In genomic region chr1:228405979-228406265, GRCh38 we compare ENCODE assay signal across 2 cellular contexts.
TF ChIP-seq lines count a peak whose summit lies in the region.

No MANE protein-coding gene starts in this region.

TF ChIP-seq in H1, 55 proteins besides CTCF, POLR2A, EP300 and RAD21:
- TF ChIP-seq CEBPB (IDR thresholded peaks at IDR 0.05; ENCODE audit: low read depth, low read length) (no peak), MAFK (IDR thresholded peaks at IDR 0.05; ENCODE audit: low read depth, low read length) (no peak)
TF ChIP-seq in H1: peak in this region for 0.

TF ChIP-seq in neural cell, 6 proteins besides CTCF, POLR2A, EP300 and RAD21:
- TF ChIP-seq SMC3 (conservative IDR thresholded peaks at IDR 0.05; ENCODE audit: poor library complexity) (no peak), MXI1 (conservative IDR thresholded peaks at IDR 0.05; ENCODE audit: poor library complexity, severe bottlenecking) (no peak), TAF1 (IDR thresholded peaks at IDR 0.05; ENCODE audit: low read depth) (no peak), POLR2AphosphoS5 (IDR thresholded peaks at IDR 0.05) (no peak), EZH2 (IDR thresholded peaks at IDR 0.05; ENCODE audit: borderline replicate concordance, insufficient read depth, low read length, poor library complexity, severe bottlenecking) (no peak)
- TF ChIP-seq, protein P1, sequence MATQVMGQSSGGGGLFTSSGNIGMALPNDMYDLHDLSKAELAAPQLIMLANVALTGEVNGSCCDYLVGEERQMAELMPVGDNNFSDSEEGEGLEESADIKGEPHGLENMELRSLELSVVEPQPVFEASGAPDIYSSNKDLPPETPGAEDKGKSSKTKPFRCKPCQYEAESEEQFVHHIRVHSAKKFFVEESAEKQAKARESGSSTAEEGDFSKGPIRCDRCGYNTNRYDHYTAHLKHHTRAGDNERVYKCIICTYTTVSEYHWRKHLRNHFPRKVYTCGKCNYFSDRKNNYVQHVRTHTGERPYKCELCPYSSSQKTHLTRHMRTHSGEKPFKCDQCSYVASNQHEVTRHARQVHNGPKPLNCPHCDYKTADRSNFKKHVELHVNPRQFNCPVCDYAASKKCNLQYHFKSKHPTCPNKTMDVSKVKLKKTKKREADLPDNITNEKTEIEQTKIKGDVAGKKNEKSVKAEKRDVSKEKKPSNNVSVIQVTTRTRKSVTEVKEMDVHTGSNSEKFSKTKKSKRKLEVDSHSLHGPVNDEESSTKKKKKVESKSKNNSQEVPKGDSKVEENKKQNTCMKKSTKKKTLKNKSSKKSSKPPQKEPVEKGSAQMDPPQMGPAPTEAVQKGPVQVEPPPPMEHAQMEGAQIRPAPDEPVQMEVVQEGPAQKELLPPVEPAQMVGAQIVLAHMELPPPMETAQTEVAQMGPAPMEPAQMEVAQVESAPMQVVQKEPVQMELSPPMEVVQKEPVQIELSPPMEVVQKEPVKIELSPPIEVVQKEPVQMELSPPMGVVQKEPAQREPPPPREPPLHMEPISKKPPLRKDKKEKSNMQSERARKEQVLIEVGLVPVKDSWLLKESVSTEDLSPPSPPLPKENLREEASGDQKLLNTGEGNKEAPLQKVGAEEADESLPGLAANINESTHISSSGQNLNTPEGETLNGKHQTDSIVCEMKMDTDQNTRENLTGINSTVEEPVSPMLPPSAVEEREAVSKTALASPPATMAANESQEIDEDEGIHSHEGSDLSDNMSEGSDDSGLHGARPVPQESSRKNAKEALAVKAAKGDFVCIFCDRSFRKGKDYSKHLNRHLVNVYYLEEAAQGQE (IDR thresholded peaks at IDR 0.05; ENCODE audit: borderline replicate concordance), result no peak
